In the genomic region with DNA sequence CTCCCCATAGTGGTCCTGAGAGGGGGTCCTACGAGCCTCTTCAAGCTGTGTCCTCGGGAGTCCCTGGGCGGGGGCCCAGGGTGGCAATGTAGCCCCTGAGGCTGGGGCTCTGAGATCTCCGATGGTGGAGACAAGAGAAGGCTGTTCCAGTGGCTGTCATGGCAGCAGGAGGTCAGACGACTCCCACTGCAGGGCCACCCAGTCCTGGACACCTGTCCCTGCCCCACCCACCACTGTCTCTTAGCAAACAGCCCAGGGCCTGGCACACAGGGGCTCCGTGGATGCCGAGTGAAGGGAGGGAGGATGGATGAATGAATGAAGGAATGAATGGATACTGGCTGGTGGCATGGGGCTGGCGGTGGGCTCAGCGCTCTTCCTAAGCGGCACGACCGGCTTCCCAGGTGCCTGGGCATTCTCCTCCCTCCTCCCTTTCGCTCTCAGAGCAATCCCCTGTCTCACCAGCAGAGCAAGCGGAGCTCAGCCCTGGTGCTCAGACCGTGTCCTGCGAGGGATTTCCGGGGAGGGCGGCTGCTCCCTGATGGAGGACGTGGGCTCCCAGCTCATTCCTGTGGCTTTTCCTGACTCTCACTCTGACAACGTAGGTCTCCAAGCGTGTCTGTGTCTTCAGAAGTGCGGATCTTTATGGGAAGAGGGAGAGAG, we compare ENCODE assay signal across 1 cellular context.
TF ChIP-seq lines count a peak whose summit lies in the region.

No MANE protein-coding gene starts in this region.

TF ChIP-seq in H1, 55 proteins besides CTCF, POLR2A, EP300 and RAD21 (continued from another document):
- TF ChIP-seq JUN (IDR thresholded peaks at IDR 0.05; ENCODE audit: low read depth, low read length), result no peak
- no peak for TF ChIP-seq KDM4A (IDR thresholded peaks at IDR 0.05; ENCODE audit: low read depth, low read length, severe bottlenecking)
- TF ChIP-seq GTF2F1 (IDR thresholded peaks at IDR 0.05; ENCODE audit: borderline replicate concordance, low read depth, low read length), result no peak
- TF ChIP-seq HDAC2 (IDR thresholded peaks at IDR 0.05; ENCODE audit: borderline replicate concordance in 1 of 2, low read depth in 2 of 2, low read length in 2 of 2), result no peak
- TF ChIP-seq CBX5 (IDR thresholded peaks at IDR 0.05; ENCODE audit: low read depth, low read length), result no peak
- TF ChIP-seq BRCA1 (IDR thresholded peaks at IDR 0.05; ENCODE audit: low read depth, low read length), result no peak
- TF ChIP-seq NANOG (IDR thresholded peaks at IDR 0.05; ENCODE audit: insufficient read depth, low read depth, low read length, poor library complexity, severe bottlenecking), result no peak
- no peak for TF ChIP-seq TAF7 (optimal IDR thresholded peaks at IDR 0.05; ENCODE audit: borderline replicate concordance, low read depth, low read length)
